Comparison of ENCODE assay signal across 8 cellular contexts in the genomic region with DNA sequence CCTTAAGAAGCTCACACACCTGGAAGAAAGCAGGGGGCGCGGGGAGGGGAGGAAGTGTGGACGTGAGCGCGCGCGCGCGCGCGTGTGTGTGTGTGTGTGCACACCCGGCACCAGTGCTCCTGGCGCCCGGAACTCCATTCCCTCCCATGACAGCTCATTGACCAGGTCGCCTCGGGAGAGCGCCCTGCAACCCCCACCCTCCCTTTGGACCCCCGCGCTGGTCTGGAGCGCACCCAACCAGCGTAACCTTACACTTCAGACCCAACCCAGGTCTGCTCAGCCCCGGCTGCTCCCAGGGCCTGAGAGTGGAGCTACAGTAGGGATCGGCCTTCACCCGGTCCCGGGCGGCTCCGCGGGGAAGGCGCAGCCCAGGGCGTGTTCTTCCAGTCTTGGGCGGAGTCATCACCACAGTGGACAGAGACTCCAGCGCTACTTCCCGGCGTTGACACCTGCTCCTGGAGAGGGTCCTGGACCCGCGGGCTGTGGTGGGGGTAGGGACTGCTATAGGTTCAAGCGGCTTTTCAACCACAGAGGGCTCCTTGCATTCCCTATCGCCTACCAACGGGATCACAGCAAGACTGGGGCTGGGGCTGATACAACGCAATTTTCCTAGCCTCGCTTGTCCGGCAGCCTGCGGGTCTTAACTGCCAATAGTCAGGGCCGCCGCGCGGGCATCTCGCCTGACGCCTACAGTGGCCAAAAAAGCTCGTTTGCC. TPM values are rescaled to one million over a fixed set of nuclear protein-coding genes. Genes with fewer than 3 reads are reported as not detected.
DNase-seq lines count a peak whose midpoint lies in the region; TF ChIP-seq lines count a peak whose summit lies in the region.

No MANE protein-coding gene starts in this region.

- H3K27ac ChIP-seq in skin epidermis: peak overlapping the region in 15 of 21 experiments; percentile 12 to 88 (median 61)

- no peaks in the 10 kb centered on the region for H3K27me3 ChIP-seq in GM06990 (replicated peaks; ENCODE audit: control insufficient read depth, insufficient read depth, low read length)
- H3K27me3 ChIP-seq in adipocyte (replicated peaks; ENCODE audit: control insufficient read depth, insufficient read depth, low read length): peaks cover 17% of the 10 kb centered on the region

- no peaks in the 10 kb centered on the region for H3K36me3 ChIP-seq in GM06990 (ENCODE audit: control insufficient read depth, insufficient read depth, low read length)
- H3K36me3 ChIP-seq in adipocyte (ENCODE audit: control insufficient read depth, insufficient read depth, low read length, severe bottlenecking): no peaks in the 10 kb centered on the region

- H3K9me3 ChIP-seq in adipocyte (ENCODE audit: control insufficient read depth, low read length) (no peaks in the 10 kb centered on the region), iPS-18c (ENCODE audit: control insufficient read depth, insufficient read depth, low read length) (no peaks in the 10 kb centered on the region)

- TF ChIP-seq CTCF in GM06990 (IDR thresholded peaks at IDR 0.05; ENCODE audit: insufficient read depth, low read length, poor library complexity, severe bottlenecking): no peak

- peak overlapping the region; percentile 78 for H3K4me3 ChIP-seq in GM06990 (replicated peaks; ENCODE audit: low read depth, low read length)
- peak overlapping the region; percentile 80 for H3K4me3 ChIP-seq in adipocyte (ENCODE audit: low read length)
- peak overlapping the region; percentile 49 for H3K4me3 ChIP-seq in iPS-18c (ENCODE audit: insufficient read depth, low read depth, low read length)
- H3K4me3 ChIP-seq in skin epidermis: peak overlapping the region; percentile 44 to 68 (median 50)

- DNase-seq in GM06990 (ENCODE audit: extremely low read depth, insufficient read length) (peak; percentile 60), NCI-H1092 (lab: John Stamatoyannopoulos, UW) (peak; percentile 18), adipocyte (ENCODE audit: low read depth) (peak; percentile 5), A172 (ENCODE audit: low spot score) (no peak), KG1 (lab: John Stamatoyannopoulos, UW) (no peak), NOMO-1 treated with DMSO at 0.1 percent for 48 hours (lab: John Stamatoyannopoulos, UW; ENCODE audit: unreplicated experiment) (no peak)

- peaks cover 13% of the 10 kb centered on the region for H3K4me1 ChIP-seq in adipocyte (ENCODE audit: control insufficient read depth, insufficient read depth, low read length)

- H3K9ac ChIP-seq in adipocyte (ENCODE audit: low read length): peak overlapping the region; percentile 10

RNA-seq across cellular contexts. Expression of gene GALNT18, which starts 1.4 kb away (rescaled TPM):
- total RNA-seq in A172 (2014; rRNA removed; shearing (Covaris generic)): 3.7 and 5.7 TPM in 2 replicates

Comparison
In these comparisons a context has a peak if more than half of its experiments do, and no peak if none do; other contexts are left out.
1. DNase-seq: peak in GM06990 (single experiment), NCI-H1092 (single experiment) and adipocyte (single experiment); none in A172 (single experiment), KG1 (single experiment) and NOMO-1 treated with DMSO at 0.1 percent for 48 hours (single experiment).
2. Peak in every context shown above with its lines, with median percentiles within 50 percentile points of each other: H3K4me3 ChIP-seq.